ENCODE assay signal across 8 cellular contexts in the genomic region with DNA sequence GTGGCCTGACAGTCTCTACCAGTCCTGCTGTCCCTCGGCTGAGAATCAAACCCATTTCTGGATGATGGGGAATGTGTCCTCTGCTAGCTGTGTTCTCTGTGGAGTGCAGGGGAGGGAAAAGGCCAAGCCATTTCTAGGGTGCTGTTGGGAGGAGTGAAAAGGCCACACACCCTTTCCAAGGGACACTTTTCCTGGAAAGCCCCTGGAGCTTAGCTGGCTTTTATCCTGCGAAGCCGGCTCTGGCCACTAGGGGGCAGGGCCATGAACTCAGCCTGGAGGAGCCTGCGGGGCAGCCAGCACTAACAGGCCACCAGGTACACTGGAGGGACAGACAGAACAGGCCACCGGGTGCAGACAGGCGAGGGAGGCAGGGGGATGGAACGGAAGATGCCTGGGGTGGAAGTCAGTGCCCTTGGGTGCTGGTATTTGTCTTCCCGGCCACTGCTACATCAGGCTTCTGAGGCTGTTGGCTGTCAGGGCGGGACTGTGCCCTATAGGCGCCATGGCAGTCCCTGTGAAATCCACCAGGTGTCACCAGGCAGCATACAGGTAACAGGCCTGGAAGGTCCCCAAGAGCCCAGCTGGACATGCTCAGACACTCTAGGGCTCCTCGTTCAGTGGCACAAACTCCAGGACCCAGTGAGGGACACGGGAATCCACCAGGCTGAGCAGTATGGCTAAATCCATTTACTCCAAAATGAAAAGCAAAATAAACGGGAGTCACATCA. TPM values are rescaled to one million over a fixed set of nuclear protein-coding genes. Genes with fewer than 3 reads are reported as not detected.
DNase-seq lines count a peak whose midpoint lies in the region; ATAC-seq and TF ChIP-seq lines count a peak whose summit lies in the region.
"Not testable (repeated sequence)": the region's sequence is repeated elsewhere in the genome, so short reads cannot be mapped to it uniquely, and the experiment has no call there.

No MANE protein-coding gene starts in this region.

- BruUV-seq in PC-3 (replicated peaks; lab: Mats Ljungman, UMichigan) = not testable (repeated sequence)

- H3K9me3 Mint-ChIP-seq in CD4-positive, alpha-beta memory T cell; progenitor cell of endocrine pancreas (ENCODE audit: low read depth): not testable (repeated sequence)

- H3K36me3 Mint-ChIP-seq in CD4-positive, alpha-beta memory T cell; progenitor cell of endocrine pancreas (ENCODE audit: insufficient read depth): not testable (repeated sequence)

- H3K79me2 ChIP-seq in PC-3 (ENCODE audit: low read length) = not testable (repeated sequence)

- in situ Hi-C loops in brain microvascular endothelial cell (cut with HindIII; ENCODE audit: low pct_ligation_motif_present, low sequenced_read_pairs) = not testable (repeated sequence)

- not testable (repeated sequence) for H3K9me2 ChIP-seq in PC-3 (replicated peaks; ENCODE audit: low read length)

- not testable (repeated sequence) for H3K36me3 ChIP-seq in CD4-positive, alpha-beta memory T cell (ENCODE audit: insufficient read depth, low read length); PC-3 (ENCODE audit: low read depth, low read length); brain microvascular endothelial cell (replicated peaks); right atrium auricular region

- not testable (repeated sequence) for H3K4me1 ChIP-seq in CD4-positive, alpha-beta memory T cell (ENCODE audit: insufficient read depth, low read length); PC-3 (ENCODE audit: insufficient read depth, low read length); right atrium auricular region

- intact Hi-C loops in CD4-positive, alpha-beta memory T cell (cut with micrococcal nuclease); PC-3 (cut with micrococcal nuclease): not testable (repeated sequence)

- H3K27me3 ChIP-seq in CD4-positive, alpha-beta memory T cell (ENCODE audit: insufficient read depth, low read length); PC-3 (ENCODE audit: low read length); brain microvascular endothelial cell (replicated peaks); right atrium auricular region: not testable (repeated sequence)

- POLR2A ChIA-PET in CD4-positive, alpha-beta memory T cell (lab: Charles Lee; ENCODE audit: partially characterized antibody); PC-3 (lab: Charles Lee; ENCODE audit: unreplicated experiment): not testable (repeated sequence)

- not testable (repeated sequence) for H3K27ac Mint-ChIP-seq in CD4-positive, alpha-beta memory T cell; progenitor cell of endocrine pancreas

- DNase-seq in CD4-positive, alpha-beta memory T cell = peak; percentile 40 to 57 (median 47)
- DNase-seq in PC-3, brain microvascular endothelial cell: not testable (repeated sequence)
- DNase-seq in activated CD8-positive, alpha-beta memory T cell treated with anti-CD3 and anti-CD28 coated beads, Interleukin-2, amount 50 U/mL, for 4 hours = peak; percentile 60
- peak; percentile 60 for DNase-seq in right atrium auricular region (ENCODE audit: low spot score)
- peak; percentile 63 for DNase-seq in progenitor cell of endocrine pancreas (ENCODE audit: low spot score, unreplicated experiment)
- peak; percentile 72 for DNase-seq in stimulated activated CD8-positive, alpha-beta memory T cell treated with anti-CD3 and anti-CD28 coated beads, Interleukin-4, amount 100 ng/mL, for 48 hours

- not testable (repeated sequence) for H2AFZ ChIP-seq in PC-3 (ENCODE audit: low read length)

- H4K20me1 ChIP-seq in PC-3 (ENCODE audit: low read length) = not testable (repeated sequence)

- not testable (repeated sequence) for H3K4me2 ChIP-seq in PC-3 (ENCODE audit: low read length)

- H3K9me3 ChIP-seq in CD4-positive, alpha-beta memory T cell (ENCODE audit: control insufficient read depth in 1 of 2, low read length in 2 of 2); PC-3 (ENCODE audit: low read length); right atrium auricular region: not testable (repeated sequence)

- H3K4me1 Mint-ChIP-seq in CD4-positive, alpha-beta memory T cell; progenitor cell of endocrine pancreas (ENCODE audit: low read depth): not testable (repeated sequence)

- CTCF ChIA-PET in CD4-positive, alpha-beta memory T cell (lab: Charles Lee; ENCODE audit: partially characterized antibody) = interaction anchor here (1.4 kb wide), 1 partner anchor 10 kb away, joined by 4 read pairs; no protein-coding TSS in a partner anchor
- CTCF ChIA-PET in PC-3 (lab: Charles Lee) = not testable (repeated sequence)

- H3F3A ChIP-seq in PC-3 (ENCODE audit: low read length, unreplicated experiment) = not testable (repeated sequence)

- H3K9ac ChIP-seq in PC-3 (ENCODE audit: low read length) = not testable (repeated sequence)

- not testable (repeated sequence) for H3K4me3 Mint-ChIP-seq in CD4-positive, alpha-beta memory T cell; progenitor cell of endocrine pancreas (ENCODE audit: low read depth)

- peak; percentile 32 for TF ChIP-seq CTCF in PC-3 (conservative IDR thresholded peaks at IDR 0.05; ENCODE audit: low read depth, low read length)
- TF ChIP-seq CTCF in brain microvascular endothelial cell (IDR thresholded peaks at IDR 0.05; ENCODE audit: low read depth, low read length, missing control alignments) = peak; percentile 31
- peak; percentile 16 to 65 for TF ChIP-seq CTCF in right atrium auricular region (IDR thresholded peaks at IDR 0.05)
- peak; percentile 72 for TF ChIP-seq CTCF in progenitor cell of endocrine pancreas (IDR thresholded peaks at IDR 0.05; ENCODE audit: unreplicated experiment)

- H3K4me3 ChIP-seq in CD4-positive, alpha-beta memory T cell (ENCODE audit: low read length in 2 of 2); PC-3 (ENCODE audit: low read length); brain microvascular endothelial cell (ENCODE audit: low read depth, low read length); right atrium auricular region: not testable (repeated sequence)

- not testable (repeated sequence) for H3K27me3 Mint-ChIP-seq in CD4-positive, alpha-beta memory T cell; progenitor cell of endocrine pancreas

- not testable (repeated sequence) for H3K27ac ChIP-seq in CD4-positive, alpha-beta memory T cell (ENCODE audit: low read depth, low read length); PC-3 (ENCODE audit: low read length); brain microvascular endothelial cell; right atrium auricular region

- ATAC-seq in GM21528 (IDR thresholded peaks at IDR 0.05; ENCODE audit: low FRiP score, unreplicated experiment) (peak; percentile 64), PC-3 (peak; percentile 97)

RNA-seq across cellular contexts. Expression of gene GOLGA6A, which starts 16.5 kb away (rescaled TPM):
- under 1 TPM; 0.17 to 0.20 TPM for total RNA-seq in CD4-positive, alpha-beta memory T cell
- not detected for polyA plus RNA-seq in CD4-positive, alpha-beta memory T cell
- not detected in 2 replicates for total RNA-seq in PC-3 (2014; rRNA removed)
- not detected for total RNA-seq in right atrium auricular region
- total RNA-seq in progenitor cell of endocrine pancreas = 0.64 and 0.89 TPM in 2 replicates
